Comparison of ENCODE assay signal across 1 cellular context in genomic region chr17:82547981-82548380, GRCh38.
TF ChIP-seq lines count a peak whose summit lies in the region.

No MANE protein-coding gene starts in this region.

TF ChIP-seq in SK-N-SH, 30 proteins besides CTCF, POLR2A, EP300 and RAD21 (continued from another document):
- TF ChIP-seq REST (IDR thresholded peaks at IDR 0.05; ENCODE audit: low read depth, low read length) (no peak), USF2 (IDR thresholded peaks at IDR 0.05; ENCODE audit: borderline replicate concordance, low read depth, low read length) (no peak), POLR2AphosphoS5 (IDR thresholded peaks at IDR 0.05; ENCODE audit: low read depth, low read length) (no peak), TEAD4 (IDR thresholded peaks at IDR 0.05; ENCODE audit: borderline replicate concordance, insufficient read depth) (no peak), ZBTB33 (IDR thresholded peaks at IDR 0.05; ENCODE audit: borderline replicate concordance, low read depth) (no peak), TAF1 (IDR thresholded peaks at IDR 0.05; ENCODE audit: borderline replicate concordance, low read depth, low read length) (no peak)
